ENCODE assay signal across 1 cellular context in the genomic region with DNA sequence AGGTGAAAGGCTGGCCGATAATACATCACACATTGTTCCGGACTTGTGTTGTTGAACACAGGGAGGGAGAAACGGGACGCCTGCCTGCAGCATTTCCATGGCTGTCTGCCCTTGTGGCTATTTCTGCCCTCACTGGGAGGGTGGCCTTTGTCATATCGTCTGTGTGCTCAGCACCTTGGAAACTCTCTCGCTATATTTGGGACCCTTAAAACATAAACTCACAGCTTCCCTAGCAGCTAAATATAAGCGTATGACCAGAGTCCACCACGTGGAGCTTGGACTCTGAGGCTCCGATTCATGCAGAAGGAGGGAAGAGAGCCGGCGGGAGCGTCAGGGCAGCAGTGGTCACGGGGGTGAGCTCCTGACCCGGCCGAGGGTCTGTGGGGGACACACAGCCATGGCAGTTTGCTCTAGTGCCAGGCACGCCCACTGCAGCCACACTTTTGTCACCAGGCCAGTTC.
A peak's percentile ranks its signal among the peaks of the same experiment; 100 is the strongest.
TF ChIP-seq lines count a peak whose summit lies in the region.

No MANE protein-coding gene starts in this region.

TF ChIP-seq in HepG2, 621 proteins besides CTCF, POLR2A, EP300 and RAD21 (continued from another document):
- TF ChIP-seq, protein P1, sequence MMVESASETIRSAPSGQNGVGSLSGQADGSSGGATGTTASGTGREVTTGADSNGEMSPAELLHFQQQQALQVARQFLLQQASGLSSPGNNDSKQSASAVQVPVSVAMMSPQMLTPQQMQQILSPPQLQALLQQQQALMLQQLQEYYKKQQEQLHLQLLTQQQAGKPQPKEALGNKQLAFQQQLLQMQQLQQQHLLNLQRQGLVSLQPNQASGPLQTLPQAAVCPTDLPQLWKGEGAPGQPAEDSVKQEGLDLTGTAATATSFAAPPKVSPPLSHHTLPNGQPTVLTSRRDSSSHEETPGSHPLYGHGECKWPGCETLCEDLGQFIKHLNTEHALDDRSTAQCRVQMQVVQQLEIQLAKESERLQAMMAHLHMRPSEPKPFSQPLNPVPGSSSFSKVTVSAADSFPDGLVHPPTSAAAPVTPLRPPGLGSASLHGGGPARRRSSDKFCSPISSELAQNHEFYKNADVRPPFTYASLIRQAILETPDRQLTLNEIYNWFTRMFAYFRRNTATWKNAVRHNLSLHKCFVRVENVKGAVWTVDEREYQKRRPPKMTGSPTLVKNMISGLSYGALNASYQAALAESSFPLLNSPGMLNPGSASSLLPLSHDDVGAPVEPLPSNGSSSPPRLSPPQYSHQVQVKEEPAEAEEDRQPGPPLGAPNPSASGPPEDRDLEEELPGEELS (CRISPR knock-in tag; IDR thresholded peaks at IDR 0.05), result no peak
- no peak for TF ChIP-seq ZNF557 (CRISPR knock-in tag; IDR thresholded peaks at IDR 0.05)
- no peak for TF ChIP-seq DNMT3B (CRISPR knock-in tag; conservative IDR thresholded peaks at IDR 0.05)
- 0 out of 2 replicates have a peak, but pooled peaks have one; percentile 34 for TF ChIP-seq ZNF280B (CRISPR knock-in tag; IDR thresholded peaks at IDR 0.05; ENCODE audit: borderline replicate concordance)
- TF ChIP-seq ZSCAN22 (CRISPR knock-in tag; IDR thresholded peaks at IDR 0.05), result no peak
- TF ChIP-seq ZNF143 (CRISPR knock-in tag; IDR thresholded peaks at IDR 0.05), result peak; percentile 31; the same call in 1 of the 2 replicates
- TF ChIP-seq NRL (CRISPR knock-in tag; IDR thresholded peaks at IDR 0.05; ENCODE audit: borderline replicate concordance), result peak; percentile 53; the same call in 1 of the 2 replicates
- TF ChIP-seq, protein P2, sequence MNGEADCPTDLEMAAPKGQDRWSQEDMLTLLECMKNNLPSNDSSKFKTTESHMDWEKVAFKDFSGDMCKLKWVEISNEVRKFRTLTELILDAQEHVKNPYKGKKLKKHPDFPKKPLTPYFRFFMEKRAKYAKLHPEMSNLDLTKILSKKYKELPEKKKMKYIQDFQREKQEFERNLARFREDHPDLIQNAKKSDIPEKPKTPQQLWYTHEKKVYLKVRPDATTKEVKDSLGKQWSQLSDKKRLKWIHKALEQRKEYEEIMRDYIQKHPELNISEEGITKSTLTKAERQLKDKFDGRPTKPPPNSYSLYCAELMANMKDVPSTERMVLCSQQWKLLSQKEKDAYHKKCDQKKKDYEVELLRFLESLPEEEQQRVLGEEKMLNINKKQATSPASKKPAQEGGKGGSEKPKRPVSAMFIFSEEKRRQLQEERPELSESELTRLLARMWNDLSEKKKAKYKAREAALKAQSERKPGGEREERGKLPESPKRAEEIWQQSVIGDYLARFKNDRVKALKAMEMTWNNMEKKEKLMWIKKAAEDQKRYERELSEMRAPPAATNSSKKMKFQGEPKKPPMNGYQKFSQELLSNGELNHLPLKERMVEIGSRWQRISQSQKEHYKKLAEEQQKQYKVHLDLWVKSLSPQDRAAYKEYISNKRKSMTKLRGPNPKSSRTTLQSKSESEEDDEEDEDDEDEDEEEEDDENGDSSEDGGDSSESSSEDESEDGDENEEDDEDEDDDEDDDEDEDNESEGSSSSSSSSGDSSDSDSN (CRISPR knock-in tag; IDR thresholded peaks at IDR 0.05), result 0 out of 2 replicates have a peak, but pooled peaks have one; percentile 18
- TF ChIP-seq ZNF609 (CRISPR knock-in tag; IDR thresholded peaks at IDR 0.05; ENCODE audit: borderline replicate concordance), result no peak
- TF ChIP-seq NFIC (IDR thresholded peaks at IDR 0.05; ENCODE audit: low read length), result no peak
- TF ChIP-seq ZNF772 (CRISPR knock-in tag; IDR thresholded peaks at IDR 0.05), result no peak
- TF ChIP-seq, protein P3, sequence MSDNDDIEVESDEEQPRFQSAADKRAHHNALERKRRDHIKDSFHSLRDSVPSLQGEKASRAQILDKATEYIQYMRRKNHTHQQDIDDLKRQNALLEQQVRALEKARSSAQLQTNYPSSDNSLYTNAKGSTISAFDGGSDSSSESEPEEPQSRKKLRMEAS (IDR thresholded peaks at IDR 0.05), result peak; percentile 87
- no peak for TF ChIP-seq ZNF670 (CRISPR knock-in tag; IDR thresholded peaks at IDR 0.05; ENCODE audit: borderline replicate concordance)
- no peak for TF ChIP-seq ZNF724P (CRISPR knock-in tag; IDR thresholded peaks at IDR 0.05; ENCODE audit: borderline replicate concordance)
- TF ChIP-seq, protein P4, sequence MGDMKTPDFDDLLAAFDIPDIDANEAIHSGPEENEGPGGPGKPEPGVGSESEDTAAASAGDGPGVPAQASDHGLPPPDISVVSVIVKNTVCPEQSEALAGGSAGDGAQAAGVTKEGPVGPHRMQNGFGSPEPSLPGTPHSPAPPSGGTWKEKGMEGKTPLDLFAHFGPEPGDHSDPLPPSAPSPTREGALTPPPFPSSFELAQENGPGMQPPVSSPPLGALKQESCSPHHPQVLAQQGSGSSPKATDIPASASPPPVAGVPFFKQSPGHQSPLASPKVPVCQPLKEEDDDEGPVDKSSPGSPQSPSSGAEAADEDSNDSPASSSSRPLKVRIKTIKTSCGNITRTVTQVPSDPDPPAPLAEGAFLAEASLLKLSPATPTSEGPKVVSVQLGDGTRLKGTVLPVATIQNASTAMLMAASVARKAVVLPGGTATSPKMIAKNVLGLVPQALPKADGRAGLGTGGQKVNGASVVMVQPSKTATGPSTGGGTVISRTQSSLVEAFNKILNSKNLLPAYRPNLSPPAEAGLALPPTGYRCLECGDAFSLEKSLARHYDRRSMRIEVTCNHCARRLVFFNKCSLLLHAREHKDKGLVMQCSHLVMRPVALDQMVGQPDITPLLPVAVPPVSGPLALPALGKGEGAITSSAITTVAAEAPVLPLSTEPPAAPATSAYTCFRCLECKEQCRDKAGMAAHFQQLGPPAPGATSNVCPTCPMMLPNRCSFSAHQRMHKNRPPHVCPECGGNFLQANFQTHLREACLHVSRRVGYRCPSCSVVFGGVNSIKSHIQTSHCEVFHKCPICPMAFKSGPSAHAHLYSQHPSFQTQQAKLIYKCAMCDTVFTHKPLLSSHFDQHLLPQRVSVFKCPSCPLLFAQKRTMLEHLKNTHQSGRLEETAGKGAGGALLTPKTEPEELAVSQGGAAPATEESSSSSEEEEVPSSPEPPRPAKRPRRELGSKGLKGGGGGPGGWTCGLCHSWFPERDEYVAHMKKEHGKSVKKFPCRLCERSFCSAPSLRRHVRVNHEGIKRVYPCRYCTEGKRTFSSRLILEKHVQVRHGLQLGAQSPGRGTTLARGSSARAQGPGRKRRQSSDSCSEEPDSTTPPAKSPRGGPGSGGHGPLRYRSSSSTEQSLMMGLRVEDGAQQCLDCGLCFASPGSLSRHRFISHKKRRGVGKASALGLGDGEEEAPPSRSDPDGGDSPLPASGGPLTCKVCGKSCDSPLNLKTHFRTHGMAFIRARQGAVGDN (CRISPR knock-in tag; IDR thresholded peaks at IDR 0.05), result peak; percentile 73
- peak; percentile 68 for TF ChIP-seq HNF4A (CRISPR knock-in tag; IDR thresholded peaks at IDR 0.05)
- TF ChIP-seq NFE2L2 (IDR thresholded peaks at IDR 0.05; ENCODE audit: low read length), result no peak
TF ChIP-seq in HepG2: peak in this region for 17.
